ENCODE assay signal across 1 cellular context in genomic region chr19:15934332-15935078, GRCh38.
TF ChIP-seq lines count a peak whose summit lies in the region.

Gene CYP4F11, minus strand, starts transcription at chr19:15934529. Its CDS starts 121 bp downstream, at chr19:15934408.

TF ChIP-seq in HepG2, 621 proteins besides CTCF, POLR2A, EP300 and RAD21 (continued from another document and continues in another):
- TF ChIP-seq PAXIP1 (CRISPR knock-in tag; conservative IDR thresholded peaks at IDR 0.05) (peak; percentile 83), HMG20B (CRISPR knock-in tag; conservative IDR thresholded peaks at IDR 0.05) (0 out of 2 replicates have a peak, but pooled peaks have one; percentile 32), CBFB (CRISPR knock-in tag; IDR thresholded peaks at IDR 0.05) (peak; percentile 6; the same call in 1 of the 2 replicates), UBTF (CRISPR knock-in tag; IDR thresholded peaks at IDR 0.05) (peak; percentile 75), EZH2 (conservative IDR thresholded peaks at IDR 0.05; ENCODE audit: low read depth, low read length) (no peak), ZEB1 (IDR thresholded peaks at IDR 0.05; ENCODE audit: insufficient replicate concordance, low read depth) (peak; percentile 13), REXO4 (CRISPR knock-in tag; IDR thresholded peaks at IDR 0.05; ENCODE audit: borderline replicate concordance) (no peak), ZNF543 (CRISPR knock-in tag; IDR thresholded peaks at IDR 0.05) (no peak), MYC (CRISPR knock-in tag; IDR thresholded peaks at IDR 0.05; ENCODE audit: borderline replicate concordance) (no peak), NFYB (CRISPR knock-in tag; IDR thresholded peaks at IDR 0.05) (peak; percentile 67), ZNF614 (CRISPR knock-in tag; IDR thresholded peaks at IDR 0.05; ENCODE audit: borderline replicate concordance) (0 out of 2 replicates have a peak, but pooled peaks have one; percentile 35), ZNF704 (CRISPR knock-in tag; IDR thresholded peaks at IDR 0.05; ENCODE audit: borderline replicate concordance) (no peak), FOXP4 (CRISPR knock-in tag; IDR thresholded peaks at IDR 0.05) (peak; percentile 47), MXI1 (IDR thresholded peaks at IDR 0.05; ENCODE audit: borderline replicate concordance, low read depth, low read length) (0 out of 3 replicates have a peak, but pooled peaks have one; percentile 21), CSRNP1 (CRISPR knock-in tag; IDR thresholded peaks at IDR 0.05) (0 out of 2 replicates have a peak, but pooled peaks have one; percentile 14), MAFK (conservative IDR thresholded peaks at IDR 0.05 in 1 of 2, IDR thresholded peaks at IDR 0.05 in 1 of 2; ENCODE audit: low read length in 2 of 2) (no peak), NFE2L1 (CRISPR knock-in tag; IDR thresholded peaks at IDR 0.05; ENCODE audit: borderline replicate concordance) (no peak), ZNF235 (CRISPR knock-in tag; IDR thresholded peaks at IDR 0.05; ENCODE audit: borderline replicate concordance) (no peak), NCOA2 (CRISPR knock-in tag; IDR thresholded peaks at IDR 0.05) (peak; percentile 50; the same call in 1 of the 2 replicates), ATF6 (CRISPR knock-in tag; conservative IDR thresholded peaks at IDR 0.05) (no peak), ZNF44 (CRISPR knock-in tag; IDR thresholded peaks at IDR 0.05) (no peak), GFI1 (CRISPR knock-in tag; IDR thresholded peaks at IDR 0.05; ENCODE audit: borderline replicate concordance) (peak; percentile 89), TOPORS (CRISPR knock-in tag; IDR thresholded peaks at IDR 0.05) (no peak), GMEB1 (CRISPR knock-in tag; IDR thresholded peaks at IDR 0.05; ENCODE audit: borderline replicate concordance) (no peak), DNMT1 (CRISPR knock-in tag; IDR thresholded peaks at IDR 0.05) (no peak), SAP130 (CRISPR knock-in tag; IDR thresholded peaks at IDR 0.05; ENCODE audit: low read depth) (peak; percentile 62), FOXP1 (IDR thresholded peaks at IDR 0.05) (no peak), FOXP1 (CRISPR knock-in tag; IDR thresholded peaks at IDR 0.05) (peak; percentile 52; the same call in 1 of the 2 replicates), ZNF33B (CRISPR knock-in tag; IDR thresholded peaks at IDR 0.05) (no peak), CEBPG (CRISPR knock-in tag; IDR thresholded peaks at IDR 0.05) (no peak), ZNF563 (CRISPR knock-in tag; IDR thresholded peaks at IDR 0.05) (no peak; the same call in 1 of the 2 replicates), ZFP82 (CRISPR knock-in tag; IDR thresholded peaks at IDR 0.05; ENCODE audit: borderline replicate concordance) (no peak), HIVEP1 (CRISPR knock-in tag; IDR thresholded peaks at IDR 0.05) (no peak), ZSCAN31 (CRISPR knock-in tag; IDR thresholded peaks at IDR 0.05; ENCODE audit: low read depth) (no peak), CEBPZ (IDR thresholded peaks at IDR 0.05; ENCODE audit: low read length) (no peak), SAFB2 (CRISPR knock-in tag; IDR thresholded peaks at IDR 0.05; ENCODE audit: borderline replicate concordance, low read depth) (no peak), HDAC1 (CRISPR knock-in tag; IDR thresholded peaks at IDR 0.05) (peak; percentile 40), TCF7L2 (IDR thresholded peaks at IDR 0.05; ENCODE audit: low read depth, low read length) (no peak), SIX4 (CRISPR knock-in tag; IDR thresholded peaks at IDR 0.05) (no peak), POLR2G (IDR thresholded peaks at IDR 0.05; ENCODE audit: low read depth, low read length) (peak; percentile 62; the same call in 1 of the 2 replicates), ZNF580 (CRISPR knock-in tag; IDR thresholded peaks at IDR 0.05; ENCODE audit: borderline replicate concordance, low read depth) (peak; percentile 62; the same call in 1 of the 2 replicates), RBM39 (IDR thresholded peaks at IDR 0.05; ENCODE audit: low read depth, low read length, poor library complexity, severe bottlenecking) (no peak), THAP7 (CRISPR knock-in tag; IDR thresholded peaks at IDR 0.05) (peak; percentile 43; the same call in 1 of the 2 replicates), NFE2 (CRISPR knock-in tag; IDR thresholded peaks at IDR 0.05) (no peak), ZSCAN12 (CRISPR knock-in tag; IDR thresholded peaks at IDR 0.05) (no peak)
